ENCODE assay signal across 8 cellular contexts in the genomic region with DNA sequence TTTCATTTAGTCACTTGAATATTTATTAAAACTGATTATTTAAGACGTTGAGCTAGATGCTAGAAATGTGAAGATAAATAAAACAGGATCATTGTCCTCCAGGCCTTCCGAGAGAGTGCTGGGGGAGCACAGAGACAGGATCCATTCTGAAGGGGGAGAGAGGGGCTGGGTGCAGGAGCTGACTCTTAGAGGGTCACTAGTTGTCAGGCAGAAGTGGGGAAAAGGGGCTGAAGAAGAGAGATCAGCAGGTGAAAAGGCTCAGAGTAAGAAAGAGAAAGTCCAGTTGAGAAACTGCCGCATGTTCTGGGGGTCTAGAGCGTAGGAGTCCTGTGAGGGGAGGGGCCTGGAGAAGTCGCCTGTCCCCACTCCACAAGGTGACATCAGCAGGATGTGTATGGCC.
"Had no signal": no experiment of that assay in that cellular context is flagged by ENCODE, and none has a peak within 500 bp of the region (broad histone marks: within the 10 kb centered on the region; RNA-seq: fewer than 3 reads in every experiment).

No MANE protein-coding gene starts in this region.

- H3K9ac ChIP-seq: KMS-11 had no signal

- DNase-seq: HFFc6, KBM-7 had no signal

- H3K4me3 ChIP-seq: GM23338, HAP-1 had no signal

- H3K9me3 ChIP-seq: HAP-1 had no signal

- H3K36me3 Mint-ChIP-seq: IgD-negative memory B cell had no signal

- H3K4me3 Mint-ChIP-seq: GM23338, HFFc6, IgD-negative memory B cell had no signal

- H3K4me2 ChIP-seq: GM23338, KMS-11 had no signal

- H3K27ac Mint-ChIP-seq: GM23338, HFFc6, IgD-negative memory B cell had no signal

- H3K27ac ChIP-seq: KMS-11 had no signal

- H3K36me3 ChIP-seq: HAP-1 had no signal

- H3K4me1 Mint-ChIP-seq: IgD-negative memory B cell had no signal

- FAIRE-seq: HTR-8/SVneo had no signal

- ATAC-seq: HCT116 had no signal

- H3K4me1 ChIP-seq: HAP-1 had no signal
